In genomic region chr2:61694312-61695274, GRCh38 we compare ENCODE assay signal across 8 cellular contexts.
DNase-seq lines count a peak whose midpoint lies in the region; ATAC-seq and TF ChIP-seq lines count a peak whose summit lies in the region.

No MANE protein-coding gene starts in this region.

- 3% methylated on average over 34 to 37 of the region's 47 CpGs for WGBS in lower leg skin, 2 donors

- TF ChIP-seq CTCF in AG04449 (IDR thresholded peaks at IDR 0.05; ENCODE audit: insufficient read depth, low read length, missing control alignments) (peak; percentile 67), lower leg skin (IDR thresholded peaks at IDR 0.05) (no peak)

- TF ChIP-seq POLR2A in lower leg skin (IDR thresholded peaks at IDR 0.05) = no peak

- POLR2A ChIA-PET in AG04449 (lab: Yijun Ruan, JAX) = no interaction called here

- DNase-seq in AG04449 (ENCODE audit: low read depth, low spot score) = no peak
- DNase-seq in NCI-H345 treated with DMSO at 0.1 percent for 48 hours (lab: John Stamatoyannopoulos, UW; ENCODE audit: unreplicated experiment) = peak; percentile 31
- DNase-seq in activated CD4-positive, alpha-beta T cell treated with anti-CD3 and anti-CD28 coated beads, Interleukin-2, amount 50 U/mL, for 4 hours = peak; percentile 71 to 77
- peak; percentile 56 to 83 for DNase-seq in dermis microvascular lymphatic vessel endothelial cell (ENCODE audit: low read depth in 2 of 2)
- DNase-seq in lower leg skin (ENCODE audit: low spot score in 2 of 2) = peak; percentile 91 to 98
- DNase-seq in stimulated activated CD4-positive, alpha-beta T cell treated with anti-CD3 and anti-CD28 coated beads, Interleukin-4, amount 100 ng/mL, for 4 hours = peak; percentile 79 to 82

- peak; percentile 89 for ATAC-seq in GM18858 (IDR thresholded peaks at IDR 0.05; ENCODE audit: unreplicated experiment)
- peak; percentile 96 for ATAC-seq in HG03066 (IDR thresholded peaks at IDR 0.05; ENCODE audit: low read depth, unreplicated experiment)

- peak overlapping the region; percentile 76 for H3K4me3 ChIP-seq in AG04449 (ENCODE audit: low read depth, low read length)
- H3K4me3 ChIP-seq in lower leg skin (ENCODE audit: low read depth, poor library complexity, severe bottlenecking) = peak overlapping the region; percentile 92

- intact Hi-C loops in lower leg skin (cut with DNase I; ENCODE audit: low total_unique reads) = no loop called here

- CTCF ChIA-PET in AG04449 (lab: Yijun Ruan, JAX) = interaction anchor here (0.6 kb wide), 1 partner anchor 14 kb away, joined by 3 read pairs; no protein-coding TSS in a partner anchor
